Comparison of ENCODE assay signal across 19 cellular contexts in the genomic region with DNA sequence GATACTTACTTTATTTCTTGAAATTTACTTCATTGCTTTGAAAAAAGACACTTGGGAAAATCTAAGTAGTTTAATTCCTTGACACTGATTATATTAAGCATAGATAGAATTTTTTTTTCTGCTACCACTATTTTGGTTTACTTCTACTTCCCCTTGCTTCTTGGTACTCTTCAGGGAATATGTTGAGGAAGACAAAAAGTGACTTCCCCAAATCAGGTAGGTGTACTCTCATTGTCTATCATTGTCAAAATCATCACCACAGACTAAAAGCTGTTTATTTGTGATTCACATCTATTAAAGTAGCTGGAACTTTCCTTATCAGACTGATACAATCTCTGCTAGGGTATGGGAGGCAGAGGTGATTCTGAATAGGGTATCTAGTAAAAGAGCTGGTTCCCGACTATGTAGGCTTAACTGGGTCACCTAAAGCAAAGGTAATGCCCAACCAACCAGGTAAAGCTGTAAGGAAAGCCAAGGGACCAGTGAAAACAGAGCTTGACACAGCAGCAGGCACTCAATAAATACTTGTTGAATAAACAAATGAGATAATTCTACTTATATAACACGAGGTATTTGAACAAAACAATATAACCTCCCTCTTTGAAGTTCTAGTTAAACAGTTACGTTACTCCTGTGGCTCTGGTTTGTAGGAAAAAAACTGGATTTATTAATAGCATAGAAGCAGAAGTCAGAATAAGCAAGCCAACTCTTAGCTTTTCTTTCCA.
DNase-seq lines count a peak whose midpoint lies in the region; ATAC-seq, FAIRE-seq and TF ChIP-seq lines count a peak whose summit lies in the region.
"Had no signal": no experiment of that assay in that cellular context is flagged by ENCODE, and none has a peak within 500 bp of the region (broad histone marks: within the 10 kb centered on the region; RNA-seq: fewer than 3 reads in every experiment).

No MANE protein-coding gene starts in this region.

- DNase-seq in GM12891 (ENCODE audit: insufficient read length, low spot score) (no peak), OCI-LY7 (ENCODE audit: low spot score) (peak; percentile 20), HepG2 (ENCODE audit: low spot score) (peak; percentile 65), suprapubic skin (ENCODE audit: low spot score in 2 of 2) (no peak), NCI-H2171 (lab: John Stamatoyannopoulos, UW) (no peak), Ammon's horn (ENCODE audit: low spot score) (no peak)
- DNase-seq: ACHN, BE2C, NCI-H1092, NCI-H2171 treated with DMSO at 0.1 percent for 48 hours, NCI-H524 treated with DMSO at 0.1 percent for 48 hours, Right ventricle myocardium superior, SK-N-SH, T-helper 1 cell had no signal

- intact Hi-C loops in OCI-LY7 (cut with micrococcal nuclease; ENCODE audit: unreplicated experiment) (loop anchor here (2.0 to 5.0 kb wide), 2 partner anchors 199 to 347 kb away; partner anchors contain the start of gene PLCL2), HepG2 (cut with micrococcal nuclease; ENCODE audit: unreplicated experiment) (loop anchor here (2.0 to 5.0 kb wide), 3 partner anchors 199 to 403 kb away; no protein-coding TSS in a partner anchor)

- peaks cover 0 to 6% (median 0%) of the 10 kb centered on the region in 11 experiments; a peak in 3 of 22 replicates for H3K36me3 ChIP-seq in BLaER1 treated with 17β-estradiol and CSF1 and Interleukin-3, amounts not matched to agents 10 nM and 100 nM
- H3K36me3 ChIP-seq in OCI-LY7 (ENCODE audit: insufficient read depth, low read length) (peaks cover under 1% of the 10 kb centered on the region; the same call in 1 of the 2 replicates), HepG2 (replicated peaks in 1 of 2; ENCODE audit: control insufficient read depth in 1 of 2, insufficient read depth in 2 of 2, low read length in 2 of 2) (no peaks in the 10 kb centered on the region), suprapubic skin (peaks cover under 1% of the 10 kb centered on the region)
- H3K36me3 ChIP-seq: BE2C, HAP-1 had no signal

- H3K4me1 ChIP-seq in BLaER1 treated with 17β-estradiol and CSF1 and Interleukin-3, amounts not matched to agents 10 nM and 100 nM = peaks cover 0 to 50% (median 37%) of the 10 kb centered on the region in 10 experiments; a peak in 18 of 20 replicates
- H3K4me1 ChIP-seq in OCI-LY7 (ENCODE audit: insufficient read depth, low read length, poor library complexity, severe bottlenecking) (peaks cover 45% of the 10 kb centered on the region), HepG2 (ENCODE audit: insufficient read depth, low read length) (peaks cover 26% of the 10 kb centered on the region), suprapubic skin (no peaks in the 10 kb centered on the region)
- H3K4me1 ChIP-seq: BE2C had no signal

- H2AFZ ChIP-seq in OCI-LY7 (ENCODE audit: low read length) (no peak overlapping the region), HepG2 (ENCODE audit: low read length) (no peak overlapping the region)

- no peaks in the 10 kb centered on the region for H3K9me2 ChIP-seq in OCI-LY7 (ENCODE audit: insufficient read depth, low read length)
- H3K9me2 ChIP-seq: SK-N-SH had no signal

- H3K4me3 ChIP-seq in BLaER1 treated with 17β-estradiol and CSF1 and Interleukin-3, amounts not matched to agents 10 nM and 100 nM = no peak overlapping the region
- H3K4me3 ChIP-seq in OCI-LY7 (ENCODE audit: low read depth, low read length, poor library complexity, severe bottlenecking) (no peak overlapping the region), HepG2 (replicated peaks in 1 of 3; ENCODE audit: insufficient read depth in 1 of 3, low read depth in 2 of 3, low read length in 3 of 3) (no peak overlapping the region), suprapubic skin (no peak overlapping the region)
- H3K4me3 ChIP-seq: HAP-1 had no signal

- TF ChIP-seq CTCF in OCI-LY7 (conservative IDR thresholded peaks at IDR 0.05; ENCODE audit: low read length) = no peak
- TF ChIP-seq CTCF in HepG2 (CRISPR knock-in tag; IDR thresholded peaks at IDR 0.05) = no peak
- no peak for TF ChIP-seq CTCF in suprapubic skin (IDR thresholded peaks at IDR 0.05)

- no TSS peak for BruUV-seq in OCI-LY7 (replicated peaks; lab: Mats Ljungman, UMichigan)
- BruUV-seq in HepG2 (replicated peaks; lab: Mats Ljungman, UMichigan) = no TSS peak

- no peak overlapping the region for H3K27ac ChIP-seq in BLaER1 treated with 17β-estradiol and CSF1 and Interleukin-3, amounts not matched to agents 10 nM and 100 nM
- H3K27ac ChIP-seq in OCI-LY7 (ENCODE audit: low read depth, low read length, poor library complexity, severe bottlenecking) (no peak overlapping the region), HepG2 (ENCODE audit: extremely low read length, insufficient read depth, low read length) (no peak overlapping the region), suprapubic skin (no peak overlapping the region)

- POLR2A ChIA-PET in OCI-LY7 (lab: Charles Lee) (interaction anchor here (0.9 to 1.5 kb wide), 8 partner anchors 9 to 644 kb away, joined by 3 to 6 read pairs (median 4); no protein-coding TSS in a partner anchor), HepG2 (lab: Yijun Ruan, JAX) (no interaction called here)

- WGBS in HepG2 (ENCODE audit: low lambda C conversion rate) = 19% methylated on average over 3 of the region's 3 CpGs
- 86% methylated on average over 3 of the region's 3 CpGs for WGBS in suprapubic skin

- TF ChIP-seq POLR2A in GM12891 (IDR thresholded peaks at IDR 0.05; ENCODE audit: low read depth, low read length) = no peak
- TF ChIP-seq POLR2A in HepG2 (IDR thresholded peaks at IDR 0.05; ENCODE audit: insufficient read depth in 1 of 2, low read depth in 2 of 2, low read length in 2 of 2) = no peak
- no peak for TF ChIP-seq POLR2A in suprapubic skin (IDR thresholded peaks at IDR 0.05)

- peak overlapping the region in 6 of 11 experiments; percentile 2 to 33 (median 20); a peak in 6 of 22 replicates for H3K4me2 ChIP-seq in BLaER1 treated with 17β-estradiol and CSF1 and Interleukin-3, amounts not matched to agents 10 nM and 100 nM
- H3K4me2 ChIP-seq in OCI-LY7 (ENCODE audit: low read length) (no peak overlapping the region), HepG2 (ENCODE audit: low read depth, low read length) (peak overlapping the region; percentile 18; the same call in 1 of the 2 replicates)
- H3K4me2 ChIP-seq: SK-N-SH had no signal

- no peaks in the 10 kb centered on the region for H4K20me1 ChIP-seq in BLaER1 treated with 17β-estradiol and CSF1 and Interleukin-3, amounts not matched to agents 10 nM and 100 nM
- no peaks in the 10 kb centered on the region for H4K20me1 ChIP-seq in OCI-LY7 (ENCODE audit: insufficient read depth, low read length)
- H4K20me1 ChIP-seq in HepG2 (ENCODE audit: insufficient read depth, low read length) = no peaks in the 10 kb centered on the region

- CTCF ChIA-PET in OCI-LY7 (lab: Charles Lee; ENCODE audit: unreplicated experiment) = no interaction called here
- CTCF ChIA-PET in HepG2 (lab: Yijun Ruan, JAX; ENCODE audit: low intra/inter-chr PET ratio, low total read pairs) = interaction anchor here (3.1 kb wide), 1 partner anchor 630 kb away, joined by 24 read pairs; no protein-coding TSS in a partner anchor

- no peak overlapping the region for H3K9ac ChIP-seq in BLaER1 treated with 17β-estradiol and CSF1 and Interleukin-3, amounts not matched to agents 10 nM and 100 nM
- H3K9ac ChIP-seq in HepG2 (ENCODE audit: insufficient read depth, low read depth, low read length) = no peak overlapping the region
- H3K9ac ChIP-seq: SK-N-SH had no signal

- H3K79me2 ChIP-seq in OCI-LY7 (ENCODE audit: insufficient read depth, low read depth, low read length) = no peaks in the 10 kb centered on the region
- no peaks in the 10 kb centered on the region for H3K79me2 ChIP-seq in HepG2 (ENCODE audit: insufficient read depth, low read length)

- ATAC-seq in HepG2 (peak; percentile 83), HG03025 (IDR thresholded peaks at IDR 0.05; ENCODE audit: low FRiP score, unreplicated experiment) (no peak)
- ATAC-seq: Panc1 had no signal

- no peaks in the 10 kb centered on the region for H3K27me3 ChIP-seq in BLaER1 treated with 17β-estradiol and CSF1 and Interleukin-3, amounts not matched to agents 10 nM and 100 nM
- H3K27me3 ChIP-seq in HepG2 (ENCODE audit: control insufficient read depth in 1 of 2, insufficient read depth in 2 of 2, low read length in 2 of 2) = no peaks in the 10 kb centered on the region
- no peaks in the 10 kb centered on the region for H3K27me3 ChIP-seq in suprapubic skin
- H3K27me3 ChIP-seq: BE2C had no signal

- FAIRE-seq in GM12891 (lab: Jason Lieb, UNC) (no peak), HepG2 (lab: Jason Lieb, UNC) (no peak)
- FAIRE-seq: GM19239 had no signal

- TF ChIP-seq EP300 in HepG2 (IDR thresholded peaks at IDR 0.05; ENCODE audit: low read depth in 2 of 2, low read length in 2 of 2) (peak in 1 of 2 experiments; percentile 59; a peak in 1 of 4 replicates), HepG2 (CRISPR knock-in tag; IDR thresholded peaks at IDR 0.05; ENCODE audit: borderline replicate concordance) (no peak), suprapubic skin (IDR thresholded peaks at IDR 0.05) (no peak)

- no peak for TF ChIP-seq RAD21 in HepG2 (CRISPR knock-in tag; IDR thresholded peaks at IDR 0.05)

- H3K9me3 ChIP-seq in BLaER1 treated with 17β-estradiol and CSF1 and Interleukin-3, amounts not matched to agents 10 nM and 100 nM (replicated peaks in 1 of 11) = no peaks in the 10 kb centered on the region
- H3K9me3 ChIP-seq in OCI-LY7 (ENCODE audit: low read length) = no peaks in the 10 kb centered on the region
- H3K9me3 ChIP-seq in HepG2 (ENCODE audit: low read length) = no peaks in the 10 kb centered on the region
- no peaks in the 10 kb centered on the region for H3K9me3 ChIP-seq in suprapubic skin
- H3K9me3 ChIP-seq: BE2C, HAP-1, SK-N-SH had no signal

- in situ Hi-C loops in HepG2 (cut with HindIII; ENCODE audit: extremely low pct_ligation_motif_present, low pct_unique_long_range_greater_than_20kb) = no loop called here

TF ChIP-seq in GM12891, 5 proteins besides CTCF, POLR2A, EP300 and RAD21:
- TF ChIP-seq TAF1 (IDR thresholded peaks at IDR 0.05; ENCODE audit: low read depth, low read length) (no peak), PAX5 (IDR thresholded peaks at IDR 0.05; ENCODE audit: insufficient read depth, low read length, severe bottlenecking) (no peak), POLR2AphosphoS5 (IDR thresholded peaks at IDR 0.05; ENCODE audit: low read depth, low read length) (no peak), SPI1 (IDR thresholded peaks at IDR 0.05; ENCODE audit: low read depth, low read length) (peak; percentile 13; the same call in 1 of the 2 replicates)

TF ChIP-seq in HepG2, 621 proteins besides CTCF, POLR2A, EP300 and RAD21 (continues in another document):
- no peak for TF ChIP-seq SOX13 (IDR thresholded peaks at IDR 0.05)
- peak in 1 of 2 experiments; percentile 75; a peak in 1 of 4 replicates for TF ChIP-seq SOX13 (CRISPR knock-in tag; conservative IDR thresholded peaks at IDR 0.05 in 1 of 2, IDR thresholded peaks at IDR 0.05 in 1 of 2)
- no peak for TF ChIP-seq FOXP1 (IDR thresholded peaks at IDR 0.05)
- TF ChIP-seq FOXP1 (CRISPR knock-in tag; IDR thresholded peaks at IDR 0.05) = peak; percentile 66
- peak; percentile 34; the same call in 1 of the 2 replicates for TF ChIP-seq NCOA2 (CRISPR knock-in tag; IDR thresholded peaks at IDR 0.05)
- TF ChIP-seq THAP11 (CRISPR knock-in tag; IDR thresholded peaks at IDR 0.05) = no peak
- no peak for TF ChIP-seq ZNF607 (CRISPR knock-in tag; IDR thresholded peaks at IDR 0.05; ENCODE audit: borderline replicate concordance)
- peak; percentile 17; the same call in 1 of the 2 replicates for TF ChIP-seq POGZ (CRISPR knock-in tag; IDR thresholded peaks at IDR 0.05)

Comparison
In these comparisons a context has a peak if more than half of its experiments do, and no peak if none do; other contexts are left out.
1. DNase-seq: peak in OCI-LY7 (single experiment) and HepG2 (single experiment); none in GM12891 (single experiment), suprapubic skin (0 of 2), NCI-H2171 (single experiment) and Ammon's horn (single experiment).